Comparison of ENCODE assay signal across 8 cellular contexts in the genomic region with DNA sequence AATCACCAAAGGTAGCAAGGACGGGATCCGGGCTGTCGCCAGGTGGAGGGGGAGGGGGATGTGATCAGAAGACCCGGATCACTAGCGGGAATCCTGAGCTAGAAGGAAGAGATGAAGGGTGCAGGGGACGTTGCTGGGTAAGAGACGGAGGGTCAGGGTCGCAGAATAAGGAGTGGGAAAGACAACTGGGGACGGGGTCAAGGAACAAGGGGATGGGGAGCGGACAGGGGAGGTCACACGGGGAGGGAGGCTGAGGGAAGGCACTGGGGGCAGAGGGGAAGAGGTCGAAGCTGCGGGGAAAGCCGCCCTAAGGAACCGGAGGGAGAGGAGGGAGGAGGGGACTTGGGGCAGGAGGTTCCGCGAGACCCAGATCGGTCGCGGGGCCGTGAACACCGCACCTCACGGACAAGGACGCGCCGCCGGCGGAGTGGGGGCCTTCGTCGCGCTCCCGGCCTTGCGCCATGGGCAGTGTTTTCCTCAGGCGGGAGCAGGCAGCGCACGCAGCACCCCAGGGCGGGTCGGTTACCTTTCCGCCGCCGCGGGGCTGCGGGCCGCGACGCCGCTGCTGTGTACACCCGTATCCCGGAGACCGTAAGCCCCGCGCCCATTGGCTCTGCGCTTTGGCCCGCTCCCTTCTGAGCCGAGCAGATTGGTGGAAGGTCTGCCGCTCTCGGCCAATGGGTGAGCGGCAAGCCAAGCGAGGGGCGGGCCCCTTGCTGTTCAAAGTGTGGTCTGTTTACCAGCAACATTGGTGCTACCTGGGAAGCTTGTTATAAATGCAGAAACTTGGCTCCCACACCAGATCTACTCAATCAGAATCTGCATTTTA. TPM values are rescaled to one million over a fixed set of nuclear protein-coding genes. Genes with fewer than 3 reads are reported as not detected.
DNase-seq lines count a peak whose midpoint lies in the region; ATAC-seq and TF ChIP-seq lines count a peak whose summit lies in the region.

Gene CFAP43 (minus strand): TSS at position 581 of the 829 bp plus-strand sequence. CDS start 118 bp downstream, at position 463.

- no peak for TF ChIP-seq CTCF in MM.1S (IDR thresholded peaks at IDR 0.05; ENCODE audit: low read length)
- TF ChIP-seq CTCF in foreskin keratinocyte (conservative IDR thresholded peaks at IDR 0.05): no peak
- no peak for TF ChIP-seq CTCF in neural cell (IDR thresholded peaks at IDR 0.05; ENCODE audit: poor library complexity, severe bottlenecking)

- H3K36me3 ChIP-seq in HAP-1 (replicated peaks) (no peaks in the 10 kb centered on the region), MM.1S (replicated peaks; ENCODE audit: insufficient read depth, low read length) (no peaks in the 10 kb centered on the region), SJSA1 (no peaks in the 10 kb centered on the region), neural cell (ENCODE audit: insufficient read depth, low read length) (no peaks in the 10 kb centered on the region)

- no peaks in the 10 kb centered on the region for H3K36me3 Mint-ChIP-seq in stimulated activated naive CD8-positive, alpha-beta T cell treated with anti-CD3 and anti-CD28 coated beads, Interleukin-15, Interleukin-2, amounts not matched to agents 100 ng/mL and 50 ng/mL, for 24 hours (ENCODE audit: low read depth)

- H4K20me1 ChIP-seq in MM.1S (ENCODE audit: insufficient read depth, low read length) (no peaks in the 10 kb centered on the region), neural cell (ENCODE audit: insufficient read depth) (no peaks in the 10 kb centered on the region)

- DNase-seq in EH (ENCODE audit: low read depth): peak; percentile 95
- peak; percentile 84 to 99 for DNase-seq in HAP-1 (ENCODE audit: low spot score in 2 of 2)
- peak; percentile 98 for DNase-seq in MM.1S
- DNase-seq in SJSA1 (ENCODE audit: low read depth in 1 of 2, low spot score in 2 of 2): peak; percentile 92 to 97
- peak; percentile 99 for DNase-seq in activated naive CD4-positive, alpha-beta T cell treated with Interleukin-2 at 50 U/mL for 16 hours
- peak; percentile 83 to 92 for DNase-seq in foreskin keratinocyte

- H3K4me2 ChIP-seq in MM.1S (ENCODE audit: low read depth, low read length) (peak within 1 kb of the TSS; percentile 100), neural cell (ENCODE audit: low read length) (peak within 1 kb of the TSS; percentile 78)

- H3K27ac Mint-ChIP-seq in stimulated activated naive CD8-positive, alpha-beta T cell treated with anti-CD3 and anti-CD28 coated beads, Interleukin-15, Interleukin-2, amounts not matched to agents 100 ng/mL and 50 ng/mL, for 24 hours: peak within 1 kb of the TSS; percentile 67

- in situ Hi-C loops in HAP-1 (cut with MboI; ENCODE audit: low sequenced_read_pairs): no loop called here

- H3K79me2 ChIP-seq in MM.1S (ENCODE audit: low read length): no peaks in the 10 kb centered on the region
- no peaks in the 10 kb centered on the region for H3K79me2 ChIP-seq in neural cell (replicated peaks; ENCODE audit: insufficient read depth, low read length)

- peak; percentile 100 for ATAC-seq in foreskin keratinocyte

- H3K4me3 ChIP-seq in HAP-1 (peak within 1 kb of the TSS; percentile 62), MM.1S (ENCODE audit: low read length) (peak within 1 kb of the TSS; percentile 82), SJSA1 (peak within 1 kb of the TSS; percentile 68), neural cell (ENCODE audit: low read length) (peak within 1 kb of the TSS; percentile 98)

- H3K9me3 ChIP-seq in HAP-1 (no peaks in the 10 kb centered on the region), MM.1S (replicated peaks; ENCODE audit: insufficient read depth, low read length) (no peaks in the 10 kb centered on the region), SJSA1 (replicated peaks) (no peaks in the 10 kb centered on the region), neural cell (ENCODE audit: low read length) (no peaks in the 10 kb centered on the region)

- H3K9me3 Mint-ChIP-seq in stimulated activated naive CD8-positive, alpha-beta T cell treated with anti-CD3 and anti-CD28 coated beads, Interleukin-15, Interleukin-2, amounts not matched to agents 100 ng/mL and 50 ng/mL, for 24 hours: peaks cover 18% of the 10 kb centered on the region

- H3K4me1 Mint-ChIP-seq in stimulated activated naive CD8-positive, alpha-beta T cell treated with anti-CD3 and anti-CD28 coated beads, Interleukin-15, Interleukin-2, amounts not matched to agents 100 ng/mL and 50 ng/mL, for 24 hours (ENCODE audit: low read depth): peaks cover 19% of the 10 kb centered on the region

- H3K27ac ChIP-seq in MM.1S (ENCODE audit: low read length) (no peak within 1 kb of the TSS), SJSA1 (peak within 1 kb of the TSS; percentile 26; the same call in 1 of the 2 replicates), foreskin keratinocyte (peak within 1 kb of the TSS; percentile 60), neural cell (ENCODE audit: low read length) (peak within 1 kb of the TSS; percentile 65)

- TF ChIP-seq EP300 in neural cell (conservative IDR thresholded peaks at IDR 0.05; ENCODE audit: poor library complexity, severe bottlenecking): peak; percentile 67

- no peaks in the 10 kb centered on the region for H3K9me2 ChIP-seq in MM.1S (replicated peaks; ENCODE audit: insufficient read depth, low read length)
- no peaks in the 10 kb centered on the region for H3K9me2 ChIP-seq in neural cell (ENCODE audit: insufficient read depth, low read length)

- peak within 1 kb of the TSS; percentile 73 for H3K9ac ChIP-seq in MM.1S (ENCODE audit: low read length)
- H3K9ac ChIP-seq in neural cell (ENCODE audit: low read length): peak within 1 kb of the TSS; percentile 77

- peaks cover 9% of the 10 kb centered on the region; the same call in 1 of the 2 replicates for H3K27me3 ChIP-seq in HAP-1 (ENCODE audit: low read depth)
- 0 out of 2 replicates have a peak, but pooled peaks cover 6% of the 10 kb centered on the region for H3K27me3 ChIP-seq in MM.1S (replicated peaks; ENCODE audit: insufficient read depth, low read length)
- peaks cover 6% of the 10 kb centered on the region for H3K27me3 ChIP-seq in SJSA1 (replicated peaks)
- no peaks in the 10 kb centered on the region for H3K27me3 ChIP-seq in foreskin keratinocyte
- H3K27me3 ChIP-seq in neural cell (ENCODE audit: insufficient read depth, low read depth, low read length): no peaks in the 10 kb centered on the region

- H3F3A ChIP-seq in MM.1S (ENCODE audit: insufficient read depth, low read length) (no peaks in the 10 kb centered on the region), neural cell (ENCODE audit: insufficient read depth, low read length, poor library complexity, severe bottlenecking) (no peaks in the 10 kb centered on the region)

- H3K27me3 Mint-ChIP-seq in stimulated activated naive CD8-positive, alpha-beta T cell treated with anti-CD3 and anti-CD28 coated beads, Interleukin-15, Interleukin-2, amounts not matched to agents 100 ng/mL and 50 ng/mL, for 24 hours: peaks cover 28% of the 10 kb centered on the region

- H3K4me1 ChIP-seq in HAP-1 (no peaks in the 10 kb centered on the region), MM.1S (ENCODE audit: low read length) (0 out of 2 replicates have a peak, but pooled peaks cover 3% of the 10 kb centered on the region), SJSA1 (replicated peaks) (no peaks in the 10 kb centered on the region), foreskin keratinocyte (no peaks in the 10 kb centered on the region)

- no peak for TF ChIP-seq RAD21 in neural cell (conservative IDR thresholded peaks at IDR 0.05)

- H2AFZ ChIP-seq in MM.1S (ENCODE audit: low read length): peak within 1 kb of the TSS; percentile 98
- peak within 1 kb of the TSS; percentile 99 for H2AFZ ChIP-seq in neural cell (ENCODE audit: low read depth, low read length)

- peak within 1 kb of the TSS; percentile 86 for H3K4me3 Mint-ChIP-seq in stimulated activated naive CD8-positive, alpha-beta T cell treated with anti-CD3 and anti-CD28 coated beads, Interleukin-15, Interleukin-2, amounts not matched to agents 100 ng/mL and 50 ng/mL, for 24 hours

TF ChIP-seq in neural cell, 6 proteins besides CTCF, POLR2A, EP300 and RAD21:
- peak; percentile 57 for TF ChIP-seq POLR2AphosphoS5 (IDR thresholded peaks at IDR 0.05)
- no peak for TF ChIP-seq EZH2 (IDR thresholded peaks at IDR 0.05; ENCODE audit: borderline replicate concordance, insufficient read depth, low read length, poor library complexity, severe bottlenecking)
- TF ChIP-seq SMC3 (conservative IDR thresholded peaks at IDR 0.05; ENCODE audit: poor library complexity): peak; percentile 35
- peak; percentile 96 for TF ChIP-seq MXI1 (conservative IDR thresholded peaks at IDR 0.05; ENCODE audit: poor library complexity, severe bottlenecking)
- peak; percentile 35 for TF ChIP-seq TAF1 (IDR thresholded peaks at IDR 0.05; ENCODE audit: low read depth)
- TF ChIP-seq, protein P1, sequence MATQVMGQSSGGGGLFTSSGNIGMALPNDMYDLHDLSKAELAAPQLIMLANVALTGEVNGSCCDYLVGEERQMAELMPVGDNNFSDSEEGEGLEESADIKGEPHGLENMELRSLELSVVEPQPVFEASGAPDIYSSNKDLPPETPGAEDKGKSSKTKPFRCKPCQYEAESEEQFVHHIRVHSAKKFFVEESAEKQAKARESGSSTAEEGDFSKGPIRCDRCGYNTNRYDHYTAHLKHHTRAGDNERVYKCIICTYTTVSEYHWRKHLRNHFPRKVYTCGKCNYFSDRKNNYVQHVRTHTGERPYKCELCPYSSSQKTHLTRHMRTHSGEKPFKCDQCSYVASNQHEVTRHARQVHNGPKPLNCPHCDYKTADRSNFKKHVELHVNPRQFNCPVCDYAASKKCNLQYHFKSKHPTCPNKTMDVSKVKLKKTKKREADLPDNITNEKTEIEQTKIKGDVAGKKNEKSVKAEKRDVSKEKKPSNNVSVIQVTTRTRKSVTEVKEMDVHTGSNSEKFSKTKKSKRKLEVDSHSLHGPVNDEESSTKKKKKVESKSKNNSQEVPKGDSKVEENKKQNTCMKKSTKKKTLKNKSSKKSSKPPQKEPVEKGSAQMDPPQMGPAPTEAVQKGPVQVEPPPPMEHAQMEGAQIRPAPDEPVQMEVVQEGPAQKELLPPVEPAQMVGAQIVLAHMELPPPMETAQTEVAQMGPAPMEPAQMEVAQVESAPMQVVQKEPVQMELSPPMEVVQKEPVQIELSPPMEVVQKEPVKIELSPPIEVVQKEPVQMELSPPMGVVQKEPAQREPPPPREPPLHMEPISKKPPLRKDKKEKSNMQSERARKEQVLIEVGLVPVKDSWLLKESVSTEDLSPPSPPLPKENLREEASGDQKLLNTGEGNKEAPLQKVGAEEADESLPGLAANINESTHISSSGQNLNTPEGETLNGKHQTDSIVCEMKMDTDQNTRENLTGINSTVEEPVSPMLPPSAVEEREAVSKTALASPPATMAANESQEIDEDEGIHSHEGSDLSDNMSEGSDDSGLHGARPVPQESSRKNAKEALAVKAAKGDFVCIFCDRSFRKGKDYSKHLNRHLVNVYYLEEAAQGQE (IDR thresholded peaks at IDR 0.05; ENCODE audit: borderline replicate concordance): no peak

RNA-seq across cellular contexts. Expression of gene CFAP43, which starts in this region (rescaled TPM):
- 0.08 and 0.16 TPM in 2 replicates for total RNA-seq in SJSA1 (2014; rRNA removed; shearing (Covaris generic))
- 0.14 and 0.27 TPM in 2 replicates for total RNA-seq in foreskin keratinocyte
- polyA plus RNA-seq in foreskin keratinocyte: 0.10 and 0.12 TPM in 2 replicates
- 2.2 and 5.0 TPM in 2 replicates for polyA plus RNA-seq in neural cell
- polyA minus RNA-seq in neural cell: 7.5 and 10.3 TPM in 2 replicates

Comparison
In these comparisons a context has a peak if more than half of its experiments do, and no peak if none do; other contexts are left out.
1. Peak in DNase-seq, H3K4me3 ChIP-seq and H3K27ac ChIP-seq in SJSA1; RNA of the gene not detected or under 1 TPM.
2. Peak in DNase-seq, ATAC-seq and H3K27ac ChIP-seq in foreskin keratinocyte; RNA of the gene not detected or under 1 TPM.